Comparison of ENCODE assay signal across 1 cellular context in genomic region chr22:37731804-37732471, GRCh38.
TF ChIP-seq lines count a peak whose summit lies in the region.

No MANE protein-coding gene starts in this region.

TF ChIP-seq in HepG2, 621 proteins besides CTCF, POLR2A, EP300 and RAD21 (continued from another document and continues in another):
- TF ChIP-seq ZNF704 (CRISPR knock-in tag; IDR thresholded peaks at IDR 0.05; ENCODE audit: borderline replicate concordance) (no peak), FOXK2 (IDR thresholded peaks at IDR 0.05) (peak; percentile 65; the same call in 1 of the 2 replicates), POGK (CRISPR knock-in tag; conservative IDR thresholded peaks at IDR 0.05) (no peak), AHR (CRISPR knock-in tag; IDR thresholded peaks at IDR 0.05) (no peak), SIX4 (CRISPR knock-in tag; IDR thresholded peaks at IDR 0.05) (peak; percentile 13; the same call in 1 of the 2 replicates), POLR2AphosphoS2 (IDR thresholded peaks at IDR 0.05; ENCODE audit: low read depth, low read length) (no peak), ZNF18 (CRISPR knock-in tag; IDR thresholded peaks at IDR 0.05; ENCODE audit: insufficient replicate concordance) (peak; percentile 14), THAP8 (CRISPR knock-in tag; IDR thresholded peaks at IDR 0.05; ENCODE audit: borderline replicate concordance) (no peak), NFYB (CRISPR knock-in tag; IDR thresholded peaks at IDR 0.05) (peak; percentile 78), KAT8 (CRISPR knock-in tag; IDR thresholded peaks at IDR 0.05) (peak; percentile 92), GATAD2A (CRISPR knock-in tag; IDR thresholded peaks at IDR 0.05) (peak; percentile 83), ZNF12 (CRISPR knock-in tag; IDR thresholded peaks at IDR 0.05) (peak; percentile 62), HBP1 (CRISPR knock-in tag; IDR thresholded peaks at IDR 0.05; ENCODE audit: low read depth) (no peak), ZNF781 (CRISPR knock-in tag; IDR thresholded peaks at IDR 0.05; ENCODE audit: borderline replicate concordance, not compliant biosample characterization) (no peak), ZNF709 (CRISPR knock-in tag; IDR thresholded peaks at IDR 0.05) (peak; percentile 30; the same call in 1 of the 2 replicates), GFI1 (CRISPR knock-in tag; IDR thresholded peaks at IDR 0.05; ENCODE audit: borderline replicate concordance) (peak; percentile 71; the same call in 1 of the 2 replicates), KDM1A (CRISPR knock-in tag; IDR thresholded peaks at IDR 0.05) (no peak), ZFP36L1 (CRISPR knock-in tag; IDR thresholded peaks at IDR 0.05) (0 out of 2 replicates have a peak, but pooled peaks have one; percentile 27), ETV5 (CRISPR knock-in tag; IDR thresholded peaks at IDR 0.05; ENCODE audit: borderline replicate concordance) (peak; percentile 67; the same call in 1 of the 2 replicates), ATF7-NPFF (CRISPR knock-in tag; IDR thresholded peaks at IDR 0.05; ENCODE audit: low read depth) (no peak), MEIS2 (CRISPR knock-in tag; IDR thresholded peaks at IDR 0.05) (no peak), ZNF430 (CRISPR knock-in tag; IDR thresholded peaks at IDR 0.05) (no peak), HDAC1 (CRISPR knock-in tag; IDR thresholded peaks at IDR 0.05) (peak; percentile 78), ZEB1 (IDR thresholded peaks at IDR 0.05; ENCODE audit: insufficient replicate concordance, low read depth) (peak; percentile 76), PHF5A (CRISPR knock-in tag; IDR thresholded peaks at IDR 0.05; ENCODE audit: low read depth, unreplicated experiment) (peak; percentile 71), NRL (CRISPR knock-in tag; IDR thresholded peaks at IDR 0.05; ENCODE audit: borderline replicate concordance) (peak; percentile 65; the same call in 1 of the 2 replicates), ZNF724P (CRISPR knock-in tag; IDR thresholded peaks at IDR 0.05; ENCODE audit: borderline replicate concordance) (no peak), ATF7 (IDR thresholded peaks at IDR 0.05) (no peak), ATF7 (CRISPR knock-in tag; IDR thresholded peaks at IDR 0.05) (no peak), SP1 (IDR thresholded peaks at IDR 0.05) (no peak), SP1 (CRISPR knock-in tag; IDR thresholded peaks at IDR 0.05) (0 out of 2 replicates have a peak, but pooled peaks have one; percentile 8), CSRNP2 (CRISPR knock-in tag; conservative IDR thresholded peaks at IDR 0.05; ENCODE audit: low read depth) (no peak), THAP7 (CRISPR knock-in tag; IDR thresholded peaks at IDR 0.05) (no peak), ZBTB8A (CRISPR knock-in tag; IDR thresholded peaks at IDR 0.05; ENCODE audit: borderline replicate concordance, low read depth) (no peak), ADNP (CRISPR knock-in tag; IDR thresholded peaks at IDR 0.05) (peak; percentile 16; the same call in 1 of the 2 replicates), SALL1 (CRISPR knock-in tag; IDR thresholded peaks at IDR 0.05) (peak; percentile 80), IKZF4 (CRISPR knock-in tag; IDR thresholded peaks at IDR 0.05; ENCODE audit: borderline replicate concordance, low read depth, not compliant biosample characterization) (no peak), HMG20B (CRISPR knock-in tag; conservative IDR thresholded peaks at IDR 0.05) (no peak), THAP9 (CRISPR knock-in tag; IDR thresholded peaks at IDR 0.05; ENCODE audit: borderline replicate concordance) (peak; percentile 81; the same call in 1 of the 2 replicates), ARID3A (IDR thresholded peaks at IDR 0.05; ENCODE audit: low read depth, low read length) (no peak), ZNF496 (CRISPR knock-in tag; IDR thresholded peaks at IDR 0.05; ENCODE audit: insufficient replicate concordance) (no peak), ZNF335 (CRISPR knock-in tag; IDR thresholded peaks at IDR 0.05) (no peak), ZNF878 (CRISPR knock-in tag; IDR thresholded peaks at IDR 0.05) (peak; percentile 51; the same call in 1 of the 2 replicates), ZNF251 (CRISPR knock-in tag; IDR thresholded peaks at IDR 0.05) (no peak), HNF4A (CRISPR knock-in tag; IDR thresholded peaks at IDR 0.05) (peak; percentile 78), ARHGAP35 (CRISPR knock-in tag; IDR thresholded peaks at IDR 0.05; ENCODE audit: borderline replicate concordance) (no peak), ZNF609 (CRISPR knock-in tag; IDR thresholded peaks at IDR 0.05; ENCODE audit: borderline replicate concordance) (peak; percentile 36; the same call in 1 of the 2 replicates)
